ENCODE assay signal across 11 cellular contexts in genomic region chr2:180656455-180656847, GRCh38.
DNase-seq lines count a peak whose midpoint lies in the region; ATAC-seq and TF ChIP-seq lines count a peak whose summit lies in the region.
"Had no signal": no experiment of that assay in that cellular context is flagged by ENCODE, and none has a peak within 500 bp of the region (broad histone marks: within the 10 kb centered on the region; RNA-seq: fewer than 3 reads in every experiment).

No MANE protein-coding gene starts in this region.

- no peaks in the 10 kb centered on the region for H3K36me3 ChIP-seq in psoas muscle (ENCODE audit: insufficient read depth in 1 of 2, low read depth in 1 of 2)

- DNase-seq in HCEC 1CT (peak; percentile 70), RKO (ENCODE audit: low spot score) (peak; percentile 86), fibroblast of mammary gland (ENCODE audit: low read depth) (peak; percentile 85), psoas muscle (no peak), H4 (ENCODE audit: low spot score) (no peak), NCI-H1105 treated with DMSO at 0.1 percent for 48 hours (lab: John Stamatoyannopoulos, UW) (no peak)
- DNase-seq: DND-41, erythroblast, kidney, NCI-H2029 treated with DMSO at 0.1 percent for 48 hours had no signal

- no peaks in the 10 kb centered on the region for H3K9me3 ChIP-seq in psoas muscle

- H3K4me3 ChIP-seq in fibroblast of mammary gland (ENCODE audit: control insufficient read depth, low read depth, low read length) (no peak overlapping the region), psoas muscle (no peak overlapping the region)

- WGBS in psoas muscle, 3 donors = 74 to 86% (median 78%) methylated on average over 1 of the region's 1 CpG

- TF ChIP-seq CTCF in fibroblast of mammary gland (conservative IDR thresholded peaks at IDR 0.05; ENCODE audit: control insufficient read depth, insufficient read depth, low read depth, low read length) = no peak
- TF ChIP-seq CTCF in psoas muscle (IDR thresholded peaks at IDR 0.05) = no peak

- H3K4me1 ChIP-seq in psoas muscle = peaks cover 6% of the 10 kb centered on the region

- no peaks in the 10 kb centered on the region for H3K27me3 ChIP-seq in psoas muscle (ENCODE audit: insufficient read depth in 3 of 3, low read length in 2 of 3)

- ATAC-seq in psoas muscle = peak in 3 of 4 donors; percentile 73 to 85 (median 83)
- ATAC-seq in HG03439 (IDR thresholded peaks at IDR 0.05; ENCODE audit: unreplicated experiment) = no peak

- H3K27ac ChIP-seq in psoas muscle = no peak overlapping the region

- intact Hi-C loops in psoas muscle (cut with DNase I) = no loop called here

Comparison
In these comparisons a context has a peak if more than half of its experiments do, and no peak if none do; other contexts are left out.
1. DNase-seq: peak in HCEC 1CT (single experiment), RKO (single experiment) and fibroblast of mammary gland (single experiment); none in psoas muscle (0 of 2), H4 (single experiment) and NCI-H1105 treated with DMSO at 0.1 percent for 48 hours (single experiment).